Comparison of ENCODE assay signal across 8 cellular contexts in the genomic region with DNA sequence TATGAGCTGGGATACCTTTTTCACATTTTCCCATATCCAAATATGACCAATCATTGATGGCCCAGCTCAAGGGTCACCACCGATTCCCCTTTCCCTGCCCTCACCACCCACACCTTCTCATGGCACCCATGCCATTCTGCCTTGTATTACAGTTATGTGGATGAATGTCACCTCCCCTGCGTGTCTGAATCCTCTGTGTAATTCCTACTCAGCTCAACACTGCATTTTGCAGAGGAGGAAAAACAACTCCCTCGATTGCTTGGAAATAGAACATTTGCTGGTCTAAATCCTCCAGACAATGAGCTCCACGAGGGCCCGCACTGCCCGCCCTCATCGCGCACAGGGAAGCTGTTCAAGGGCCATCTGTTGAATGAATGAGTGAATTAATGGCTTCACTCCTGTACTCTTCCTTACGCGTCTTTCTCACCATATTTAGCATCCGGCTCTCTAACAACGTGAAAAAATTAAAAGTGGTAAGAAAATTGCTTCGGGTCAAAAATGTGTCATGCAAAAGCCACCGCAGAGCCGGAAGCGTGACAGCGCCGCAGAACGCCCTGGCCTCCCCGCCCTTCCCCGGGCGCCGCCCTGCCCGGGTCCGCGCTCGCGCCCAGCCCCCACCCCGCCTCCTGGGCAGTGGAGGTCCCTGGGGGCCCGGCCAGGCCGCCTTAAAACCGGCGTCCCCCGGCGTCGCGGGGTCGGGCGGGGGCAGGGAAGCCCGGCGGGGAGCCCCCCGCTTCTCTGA. TPM values are rescaled to one million over a fixed set of nuclear protein-coding genes. Genes with fewer than 3 reads are reported as not detected.
DNase-seq lines count a peak whose midpoint lies in the region; ATAC-seq and TF ChIP-seq lines count a peak whose summit lies in the region.

No MANE protein-coding gene starts in this region.

- H3K27ac ChIP-seq in A673 (ENCODE audit: low read depth, low read length, poor library complexity, severe bottlenecking) = peak overlapping the region; percentile 59

- peaks cover 58 to 72% of the 10 kb centered on the region in 2 donors for H3K4me1 Mint-ChIP-seq in effector memory CD8-positive, alpha-beta T cell (ENCODE audit: low read depth in 2 of 2)

- ATAC-seq in GM18858 (IDR thresholded peaks at IDR 0.05; ENCODE audit: unreplicated experiment) (peak; percentile 61), HG03039 (IDR thresholded peaks at IDR 0.05; ENCODE audit: unreplicated experiment) (peak; percentile 72), mucosa of descending colon (peak; percentile 83)
- peak; percentile 79 for ATAC-seq in effector memory CD8-positive, alpha-beta T cell (replicated peaks)

- H3K9me3 ChIP-seq in A673 (ENCODE audit: low read depth, low read length, poor library complexity, severe bottlenecking) = no peaks in the 10 kb centered on the region
- no peaks in the 10 kb centered on the region for H3K9me3 ChIP-seq in mucosa of descending colon

- peak overlapping the region; percentile 70 for H3K4me3 ChIP-seq in A673 (ENCODE audit: low read depth, low read length, poor library complexity, severe bottlenecking)
- H3K4me3 ChIP-seq in mucosa of descending colon = peak overlapping the region; percentile 44

- peak overlapping the region; percentile 94 for H3K4me3 Mint-ChIP-seq in effector memory CD8-positive, alpha-beta T cell

- H3K27ac Mint-ChIP-seq in effector memory CD8-positive, alpha-beta T cell = peak overlapping the region; percentile 93 to 95

- H3K36me3 ChIP-seq in A673 (ENCODE audit: insufficient read depth, low read length, poor library complexity, severe bottlenecking) = no peaks in the 10 kb centered on the region
- no peaks in the 10 kb centered on the region for H3K36me3 ChIP-seq in mucosa of descending colon (ENCODE audit: low read depth)

- H3K27me3 Mint-ChIP-seq in effector memory CD8-positive, alpha-beta T cell = no peaks in the 10 kb centered on the region

- POLR2A ChIA-PET in A673 (lab: Charles Lee; ENCODE audit: low non-redundant PET) = interaction anchor here (0.6 kb wide), 1 partner anchor 61 kb away, joined by 3 read pairs; no protein-coding TSS in a partner anchor

- TF ChIP-seq CTCF in A673 (conservative IDR thresholded peaks at IDR 0.05; ENCODE audit: low read depth, low read length) (no peak), mucosa of descending colon (IDR thresholded peaks at IDR 0.05) (no peak)

- intact Hi-C loops in A673 (cut with micrococcal nuclease; ENCODE audit: unreplicated experiment) = loop anchor here (5.0 kb wide), 1 partner anchor 158 kb away; a partner anchor contains a TSS
- intact Hi-C loops in mucosa of descending colon (cut with DNase I, micrococcal nuclease) = no loop called here

- DNase-seq in A673 (ENCODE audit: low spot score) = peak; percentile 54
- DNase-seq in NCI-H345 (lab: John Stamatoyannopoulos, UW) = peak; percentile 48
- peak; percentile 35 to 47 for DNase-seq in activated CD4-positive, alpha-beta T cell treated with anti-CD3 and anti-CD28 coated beads, Interleukin-2, amount 50 U/mL, for 24 hours (ENCODE audit: low read depth in 1 of 2, low spot score in 1 of 2)
- DNase-seq in effector memory CD8-positive, alpha-beta T cell = peak; percentile 68 to 71 (median 68)
- peak; percentile 89 to 92 (median 89) for DNase-seq in mucosa of descending colon
- DNase-seq in stimulated activated CD8-positive, alpha-beta memory T cell treated with anti-CD3 and anti-CD28 coated beads, Interleukin-7, amount 100 ng/mL, for 24 hours (ENCODE audit: low read depth) = peak; percentile 44

- BruUV-seq in A673 (replicated peaks; lab: Mats Ljungman, UMichigan) = no TSS peak

- peaks cover 4% of the 10 kb centered on the region for H3K36me3 Mint-ChIP-seq in effector memory CD8-positive, alpha-beta T cell (ENCODE audit: insufficient read depth)

- H3K27me3 ChIP-seq in A673 (replicated peaks; ENCODE audit: insufficient read depth, low read depth, low read length, poor library complexity) = no peaks in the 10 kb centered on the region

- no peaks in the 10 kb centered on the region for H3K4me1 ChIP-seq in A673 (ENCODE audit: insufficient read depth, low read length, poor library complexity, severe bottlenecking)
- peaks cover 32% of the 10 kb centered on the region for H3K4me1 ChIP-seq in mucosa of descending colon (ENCODE audit: low read depth)

- peaks cover 0 to 8% of the 10 kb centered on the region in 2 donors for H3K9me3 Mint-ChIP-seq in effector memory CD8-positive, alpha-beta T cell

- CTCF ChIA-PET in A673 (lab: Charles Lee) = interaction anchor here (0.5 kb wide), 1 partner anchor 577 kb away, joined by 6 read pairs; no protein-coding TSS in a partner anchor

RNA-seq across cellular contexts. Expression of a gene that starts 0.7 kb away (rescaled TPM):
- 14.9 and 15.5 TPM in 2 replicates for total RNA-seq in A673 (2021)
- total RNA-seq in mucosa of descending colon = 10 to 100 TPM; 18.8 to 43.8 (median 19.5) TPM

Comparison
In these comparisons a context has a peak if more than half of its experiments do, and no peak if none do; other contexts are left out.
1. Peak in every context shown above with its lines: DNase-seq, ATAC-seq, H3K4me3 ChIP-seq and H3K27ac ChIP-seq.